11 cellular contexts compared by ENCODE assay signal in the genomic region with DNA sequence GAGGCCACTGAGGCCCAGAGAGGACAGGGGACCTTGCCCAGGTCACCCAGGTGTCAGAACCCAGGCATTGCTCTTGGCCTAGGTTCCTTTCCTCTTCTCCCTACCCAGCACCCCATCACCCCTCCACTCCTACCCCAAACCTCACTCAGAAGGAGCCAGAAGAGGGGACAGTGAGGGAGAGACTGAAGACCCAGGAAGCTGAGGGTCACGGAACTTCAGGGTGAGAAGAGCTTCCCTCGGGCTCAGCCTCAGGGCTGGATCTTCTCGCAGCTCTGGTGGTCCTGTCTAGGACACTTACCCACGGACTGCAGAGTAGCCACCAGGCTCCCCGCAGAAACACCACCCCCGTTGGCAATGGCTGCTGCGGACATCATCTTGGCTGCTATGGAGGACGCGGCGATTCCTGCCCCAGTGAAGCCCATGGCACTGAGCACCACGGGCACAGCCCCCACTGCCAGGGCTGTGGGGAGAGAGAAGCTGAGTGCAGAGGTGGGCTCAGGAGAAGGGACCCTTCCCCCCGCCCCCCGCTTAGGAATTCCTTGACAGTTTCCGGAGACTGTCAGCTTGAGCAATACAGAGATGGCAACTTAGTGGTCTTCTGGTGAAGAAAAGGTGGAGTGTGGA. TPM values are rescaled to one million over a fixed set of nuclear protein-coding genes. Genes with fewer than 3 reads are reported as not detected.
DNase-seq lines count a peak whose midpoint lies in the region; ATAC-seq lines count a peak whose summit lies in the region.
"Had no signal": no experiment of that assay in that cellular context is flagged by ENCODE, and none has a peak within 500 bp of the region (broad histone marks: within the 10 kb centered on the region; RNA-seq: fewer than 3 reads in every experiment).

No MANE protein-coding gene starts in this region.

- DNase-seq in right cardiac atrium: peak in 2 of 3 donors; percentile 41 to 54
- no peak for DNase-seq in left ventricle myocardium superior
- no peak for DNase-seq in adipocyte (ENCODE audit: low read depth)
- DNase-seq in memory B cell (ENCODE audit: low spot score in 2 of 2): no peak
- no peak for DNase-seq in NCI-H2107 (lab: John Stamatoyannopoulos, UW)
- DNase-seq in kidney tubule cell (ENCODE audit: low spot score): no peak
- no peak for DNase-seq in AG08395 (ENCODE audit: low spot score)
- DNase-seq: central memory CD4-positive, alpha-beta T cell had no signal

- peak overlapping the region; percentile 94 for H3K4me3 Mint-ChIP-seq in memory B cell

- H3K27ac ChIP-seq in right cardiac atrium (ENCODE audit: low read length): no peak overlapping the region

- H3K4me1 ChIP-seq in right cardiac atrium (ENCODE audit: control insufficient read depth, insufficient read depth, low read length) (no peaks in the 10 kb centered on the region), adipocyte (ENCODE audit: control insufficient read depth, insufficient read depth, low read length) (peaks cover 2% of the 10 kb centered on the region)

- H3K36me3 ChIP-seq in adipocyte (ENCODE audit: control insufficient read depth, insufficient read depth, low read length, severe bottlenecking): no peaks in the 10 kb centered on the region

- H3K27me3 ChIP-seq in right cardiac atrium (ENCODE audit: control insufficient read depth, insufficient read depth) (no peaks in the 10 kb centered on the region), adipocyte (replicated peaks; ENCODE audit: control insufficient read depth, insufficient read depth, low read length) (no peaks in the 10 kb centered on the region)

- peak overlapping the region; percentile 85 for H3K9ac ChIP-seq in adipocyte (ENCODE audit: low read length)

- H3K27ac Mint-ChIP-seq in memory B cell: peak overlapping the region; percentile 93

- H3K27me3 Mint-ChIP-seq in memory B cell: peaks cover 1% of the 10 kb centered on the region

- H3K4me1 Mint-ChIP-seq in memory B cell: peaks cover 16% of the 10 kb centered on the region

- peaks cover 5% of the 10 kb centered on the region for H3K36me3 Mint-ChIP-seq in memory B cell

- no peaks in the 10 kb centered on the region for H3K9me3 Mint-ChIP-seq in memory B cell

- WGBS in right cardiac atrium: 92% methylated on average over 14 of the region's 14 CpGs

- ATAC-seq in right cardiac atrium (no peak), left ventricle myocardium superior (no peak), memory B cell (ENCODE audit: low read depth) (no peak), HG02678 (IDR thresholded peaks at IDR 0.05; ENCODE audit: unreplicated experiment) (no peak)

- H3K4me3 ChIP-seq in right cardiac atrium (ENCODE audit: low read length): no peak overlapping the region
- peak overlapping the region; percentile 77 for H3K4me3 ChIP-seq in adipocyte (ENCODE audit: low read length)

- H3K9me3 ChIP-seq in right cardiac atrium (ENCODE audit: control insufficient read depth, low read length) (no peaks in the 10 kb centered on the region), adipocyte (ENCODE audit: control insufficient read depth, low read length) (no peaks in the 10 kb centered on the region)

- intact Hi-C loops in right cardiac atrium (cut with DNase I) (no loop called here), left ventricle myocardium superior (cut with micrococcal nuclease) (no loop called here)

RNA-seq across cellular contexts. Expression of a gene that starts 1.1 kb away (rescaled TPM):
- total RNA-seq in right cardiac atrium: 10 to 100 TPM; 63.3 to 88.4 (median 65.5) TPM
- 104 TPM for polyA plus RNA-seq in right cardiac atrium
- total RNA-seq in left ventricle myocardium superior: 41.1 TPM

RNA-seq across cellular contexts. Expression of a gene that starts 17.8 kb away (rescaled TPM):
- total RNA-seq in right cardiac atrium (100 to 1,000 TPM in 2 of 4 donors, 10 to 100 TPM in 2; 70.0 to 289 (median 127) TPM), left ventricle myocardium superior (151 TPM)
- 298 TPM for polyA plus RNA-seq in right cardiac atrium
- total RNA-seq: SK-MEL-5 had no signal

RNA-seq across cellular contexts. Expression of a gene that starts 45.8 kb away (rescaled TPM):
- total RNA-seq in right cardiac atrium (under 1 TPM; 0.41 to 0.74 (median 0.48) TPM), left ventricle myocardium superior (0.30 TPM)
- 0.27 TPM for polyA plus RNA-seq in right cardiac atrium
- total RNA-seq: lung microvascular endothelial cell had no signal

RNA-seq across cellular contexts. Expression of a gene that starts 47.2 kb away (rescaled TPM):
- total RNA-seq in right cardiac atrium (10 to 100 TPM; 12.7 to 23.1 (median 15.1) TPM), left ventricle myocardium superior (9.7 TPM)
- 37.9 TPM for polyA plus RNA-seq in right cardiac atrium

RNA-seq across cellular contexts. Expression of a gene that starts 47.3 kb away (rescaled TPM):
- total RNA-seq in right cardiac atrium (100 to 1,000 TPM; 227 to 268 (median 261) TPM), left ventricle myocardium superior (198 TPM)
- 138 TPM for polyA plus RNA-seq in right cardiac atrium

Comparison
In these comparisons a context has a peak if more than half of its experiments do, and no peak if none do; other contexts are left out.
1. DNase-seq: peak in right cardiac atrium (2 of 3); none in left ventricle myocardium superior (single experiment), adipocyte (single experiment), memory B cell (0 of 2), NCI-H2107 (single experiment), kidney tubule cell (single experiment) and AG08395 (single experiment).